ENCODE assay signal across 24 cellular contexts in the genomic region with DNA sequence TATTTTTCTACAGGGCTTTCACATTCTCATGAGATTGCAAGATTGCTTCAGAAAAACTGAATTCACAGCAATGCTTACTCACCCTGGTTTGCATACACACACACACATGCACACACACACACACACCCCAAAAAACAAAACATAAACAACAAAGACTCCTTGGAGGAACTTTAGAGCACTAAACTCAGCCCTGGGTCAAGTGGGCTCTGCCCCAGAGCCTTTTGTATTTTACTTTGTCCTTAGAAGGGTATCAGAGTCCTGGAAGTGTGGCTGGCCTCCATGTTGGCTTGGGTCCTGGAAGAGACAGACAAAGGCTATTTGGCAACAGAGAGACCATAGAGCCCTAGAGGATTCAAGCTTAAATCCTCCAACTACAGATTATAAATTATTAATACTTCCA. TPM values are rescaled to one million over a fixed set of nuclear protein-coding genes. Genes with fewer than 3 reads are reported as not detected.
DNase-seq lines count a peak whose midpoint lies in the region; ATAC-seq and TF ChIP-seq lines count a peak whose summit lies in the region.
"Had no signal": no experiment of that assay in that cellular context is flagged by ENCODE, and none has a peak within 500 bp of the region (broad histone marks: within the 10 kb centered on the region; RNA-seq: fewer than 3 reads in every experiment).

No MANE protein-coding gene starts in this region.

- no peaks in the 10 kb centered on the region for H3K79me2 ChIP-seq in neural progenitor cell (ENCODE audit: low read depth)

- H3K4me3 Mint-ChIP-seq in neural progenitor cell, result no peak overlapping the region
- H3K4me3 Mint-ChIP-seq: activated CD4-positive, alpha-beta memory T cell treated with anti-CD3 and anti-CD28 coated beads for 36 hours; activated naive CD4-positive, alpha-beta T cell treated with anti-CD3 and anti-CD28 coated beads for 36 hours; T-helper 1 cell treated with Interleukin-12 subunit alpha and Interleukin-12 subunit beta and Interleukin-4 antibody, amounts not matched to agents 30 μg/mL and 1 μg/mL, for 36 hours had no signal

- ATAC-seq in Right ventricle myocardium superior (ENCODE audit: poor library complexity) (peak; percentile 84), GM18502 (IDR thresholded peaks at IDR 0.05; ENCODE audit: poor library complexity, unreplicated experiment) (no peak)
- ATAC-seq: left lobe of liver had no signal

- H3K27me3 Mint-ChIP-seq in neural progenitor cell (ENCODE audit: insufficient read depth, low read depth), result peaks cover 7% of the 10 kb centered on the region

- H4K20me1 ChIP-seq in neural progenitor cell (ENCODE audit: low read depth), result no peaks in the 10 kb centered on the region

- H3K4me1 ChIP-seq in ascending aorta (no peaks in the 10 kb centered on the region), neural progenitor cell (peaks cover 10% of the 10 kb centered on the region), tibial artery (peaks cover 0 to 27% (median 5%) of the 10 kb centered on the region in 4 donors)
- H3K4me1 ChIP-seq: SJSA1 had no signal

- TF ChIP-seq CTCF in ascending aorta (IDR thresholded peaks at IDR 0.05), result no peak
- no peak for TF ChIP-seq CTCF in neural progenitor cell (IDR thresholded peaks at IDR 0.05)
- no peak for TF ChIP-seq CTCF in tibial artery (IDR thresholded peaks at IDR 0.05)

- H3K4me3 ChIP-seq in ascending aorta (no peak overlapping the region), neural progenitor cell (no peak overlapping the region), tibial artery (no peak overlapping the region)
- H3K4me3 ChIP-seq: SJSA1 had no signal

- no peaks in the 10 kb centered on the region for H3K36me3 Mint-ChIP-seq in neural progenitor cell
- H3K36me3 Mint-ChIP-seq: activated CD4-positive, alpha-beta memory T cell treated with anti-CD3 and anti-CD28 coated beads for 36 hours had no signal

- H3K9ac ChIP-seq in neural progenitor cell, result no peak overlapping the region

- H3K27ac ChIP-seq in ascending aorta (peak overlapping the region; percentile 37 to 39), neural progenitor cell (no peak overlapping the region), tibial artery (peak overlapping the region; percentile 32 to 54)
- H3K27ac ChIP-seq: SJSA1, VCaP had no signal

- H3K4me2 ChIP-seq in neural progenitor cell, result no peak overlapping the region

- H3K27ac Mint-ChIP-seq in neural progenitor cell, result no peak overlapping the region
- H3K27ac Mint-ChIP-seq: activated CD4-positive, alpha-beta memory T cell treated with anti-CD3 and anti-CD28 coated beads for 36 hours; activated naive CD4-positive, alpha-beta T cell treated with anti-CD3 and anti-CD28 coated beads for 36 hours; T-helper 1 cell treated with Interleukin-12 subunit alpha and Interleukin-12 subunit beta and Interleukin-4 antibody, amounts not matched to agents 30 μg/mL and 1 μg/mL, for 36 hours had no signal

- H3K9me3 ChIP-seq in ascending aorta (no peaks in the 10 kb centered on the region), neural progenitor cell (ENCODE audit: low read depth) (no peaks in the 10 kb centered on the region), tibial artery (no peaks in the 10 kb centered on the region)
- H3K9me3 ChIP-seq: SJSA1 had no signal

- H3K27me3 ChIP-seq in ascending aorta (no peaks in the 10 kb centered on the region), neural progenitor cell (no peaks in the 10 kb centered on the region), tibial artery (no peaks in the 10 kb centered on the region)

- H3F3A ChIP-seq in neural progenitor cell (ENCODE audit: low read depth), result peaks cover 5% of the 10 kb centered on the region

- H3K9me3 Mint-ChIP-seq in neural progenitor cell, result peaks cover 11% of the 10 kb centered on the region
- H3K9me3 Mint-ChIP-seq: activated naive CD4-positive, alpha-beta T cell treated with anti-CD3 and anti-CD28 coated beads for 36 hours; T-helper 1 cell treated with Interleukin-12 subunit alpha and Interleukin-12 subunit beta and Interleukin-4 antibody, amounts not matched to agents 30 μg/mL and 1 μg/mL, for 36 hours had no signal

- DNase-seq in ascending aorta (ENCODE audit: low spot score in 2 of 2) (no peak), Right ventricle myocardium superior (peak; percentile 70), neural progenitor cell (ENCODE audit: low spot score) (no peak), tibial artery (no peak), DMS79 (lab: John Stamatoyannopoulos, UW) (no peak), COLO829 (ENCODE audit: low spot score) (no peak), NCI-H2171 (lab: John Stamatoyannopoulos, UW) (no peak)
- DNase-seq: activated CD4-positive, alpha-beta memory T cell treated with anti-CD3 and anti-CD28 coated beads for 36 hours; activated naive CD4-positive, alpha-beta T cell treated with anti-CD3 and anti-CD28 coated beads for 36 hours; DMS53; foreskin melanocyte; HCEC 1CT; NCI-H1436; NCI-H748 treated with DMSO at 0.1 percent for 48 hours; occipital lobe; stimulated activated CD4-positive, alpha-beta T cell treated with anti-CD3 and anti-CD28 coated beads, Interleukin-1b, Interleukin-23, amount 100 ng/mL, for 48 hours; stimulated activated naive CD4-positive, alpha-beta T cell treated with Interleukin-2 at 50 U/mL for 16 hours had no signal

- H3K4me1 Mint-ChIP-seq in neural progenitor cell, result peaks cover 14% of the 10 kb centered on the region

- H2AFZ ChIP-seq in neural progenitor cell (replicated peaks), result peak overlapping the region; percentile 26

- intact Hi-C loops in ascending aorta (cut with DNase I), result loop anchor here (5.0 kb wide), 1 partner anchor 561 kb away; no protein-coding TSS in a partner anchor
- intact Hi-C loops in Right ventricle myocardium superior (cut with DNase I), result no loop called here
- intact Hi-C loops in tibial artery (cut with DNase I; ENCODE audit: low total_unique reads), result no loop called here

- H3K36me3 ChIP-seq in ascending aorta, result no peaks in the 10 kb centered on the region
- no peaks in the 10 kb centered on the region for H3K36me3 ChIP-seq in neural progenitor cell
- H3K36me3 ChIP-seq in tibial artery, result no peaks in the 10 kb centered on the region
- H3K36me3 ChIP-seq: SJSA1 had no signal

RNA-seq across cellular contexts. Expression of a gene that starts 8.0 kb away (rescaled TPM):
- total RNA-seq in ascending aorta (not detected), Right ventricle myocardium superior (not detected), neural progenitor cell (ENCODE audit: low replicate concordance) (not detected in 2 replicates)
- total RNA-seq: activated CD4-positive, alpha-beta memory T cell treated with anti-CD3 and anti-CD28 coated beads for 36 hours; activated naive CD4-positive, alpha-beta T cell treated with anti-CD3 and anti-CD28 coated beads for 36 hours; left lobe of liver; M059J; occipital lobe; SJSA1; urinary bladder had no signal

RNA-seq across cellular contexts. Expression of a gene that starts 24.1 kb away (rescaled TPM):
- 2,609 TPM for total RNA-seq in ascending aorta
- 971 TPM for total RNA-seq in Right ventricle myocardium superior
- total RNA-seq in neural progenitor cell (ENCODE audit: low replicate concordance), result 20.8 and 58.0 TPM in 2 replicates

RNA-seq across cellular contexts. Expression of a gene that starts 45.4 kb away (rescaled TPM):
- total RNA-seq in ascending aorta, result not detected
- total RNA-seq in Right ventricle myocardium superior, result not detected
- total RNA-seq in neural progenitor cell (ENCODE audit: low replicate concordance), result not detected in 2 replicates
- total RNA-seq: activated CD4-positive, alpha-beta memory T cell treated with anti-CD3 and anti-CD28 coated beads for 36 hours; activated naive CD4-positive, alpha-beta T cell treated with anti-CD3 and anti-CD28 coated beads for 36 hours; left lobe of liver; M059J; occipital lobe; SJSA1; urinary bladder had no signal

Comparison
In these comparisons a context has a peak if more than half of its experiments do, and no peak if none do; other contexts are left out.
1. RNA of a gene that starts 24.1 kb away (total RNA-seq): 2,609 TPM in ascending aorta (single experiment) and 971 TPM in Right ventricle myocardium superior (single experiment); 20.8 to 58.0 TPM in neural progenitor cell; every median in the first group is over 10 times any median in the second.